19 cellular contexts compared by ENCODE assay signal in the genomic region with DNA sequence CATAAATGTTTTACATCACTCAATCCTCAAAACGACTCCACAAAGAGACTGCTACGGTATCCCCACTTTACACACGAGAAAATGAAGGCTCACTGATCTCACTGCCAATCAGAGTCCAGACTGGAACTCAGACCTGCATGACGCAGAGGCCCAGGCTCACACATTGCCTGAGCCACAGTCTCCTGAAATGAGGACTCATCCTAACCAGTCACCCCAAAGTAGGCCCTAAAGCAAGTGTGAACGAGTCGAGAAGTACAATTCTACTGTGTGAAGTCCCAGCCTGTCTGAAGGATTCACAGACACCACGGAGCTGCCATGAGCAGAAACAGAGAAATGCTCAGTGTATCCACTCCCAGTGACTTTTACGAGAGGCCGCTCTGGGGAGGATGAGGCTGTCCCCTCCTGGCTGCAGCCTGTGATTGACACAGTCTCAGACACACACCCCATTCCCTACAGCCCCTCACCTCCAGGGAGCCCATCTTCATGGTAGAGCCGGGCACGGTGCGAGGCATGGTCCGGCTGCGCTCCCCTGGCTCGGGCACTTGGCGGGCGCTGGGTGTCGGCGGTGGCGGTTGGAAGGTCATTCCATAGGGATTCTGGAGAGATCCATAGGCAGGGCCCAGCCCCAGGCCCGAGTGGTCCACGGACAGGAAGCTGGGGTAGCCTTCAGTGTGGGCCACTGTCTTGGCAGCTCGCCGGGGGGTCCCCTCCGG. TPM values are rescaled to one million over a fixed set of nuclear protein-coding genes. Genes with fewer than 3 reads are reported as not detected.
"Had no signal": no experiment of that assay in that cellular context is flagged by ENCODE, and none has a peak within 500 bp of the region (broad histone marks: within the 10 kb centered on the region; RNA-seq: fewer than 3 reads in every experiment).

No MANE protein-coding gene starts in this region.

- H3K27ac ChIP-seq: colonic mucosa, heart left ventricle, pancreas, suprapubic skin, tibial artery, upper lobe of left lung, vagina had no signal

- H3K4me2 ChIP-seq: smooth muscle cell had no signal

- H3K27me3 ChIP-seq: colonic mucosa, heart left ventricle, pancreas, suprapubic skin, tibial artery, upper lobe of left lung, vagina had no signal

- H3K4me1 ChIP-seq: colonic mucosa, heart left ventricle, pancreas, suprapubic skin, tibial artery, upper lobe of left lung, vagina had no signal

- H3K4me3 ChIP-seq: colonic mucosa, heart left ventricle, mucosa of descending colon, pancreas, smooth muscle cell, suprapubic skin, tibial artery, upper lobe of left lung, vagina had no signal

- ATAC-seq: heart left ventricle; mucosa of descending colon; naive thymus-derived CD8-positive, alpha-beta T cell; pancreas; right cardiac atrium had no signal

- FAIRE-seq: endothelial cell of umbilical vein, frontal cortex, pancreas had no signal

- H3K9me3 ChIP-seq: colonic mucosa, heart left ventricle, mucosa of descending colon, pancreas, suprapubic skin, tibial artery, upper lobe of left lung, vagina had no signal

- DNase-seq: colonic mucosa; dermis blood vessel endothelial cell; effector CD4-positive, alpha-beta T cell; endodermal cell; hippocampal formation; mucosa of descending colon; naive thymus-derived CD8-positive, alpha-beta T cell; pancreas; stimulated activated CD4-positive, alpha-beta T cell treated with anti-CD3 and anti-CD28 coated beads, Interleukin-2, amount 100 ng/mL, for 48 hours; stimulated activated naive CD4-positive, alpha-beta T cell treated with Interleukin-2 at 50 U/mL for 16 hours; tibial artery had no signal

- H3K36me3 ChIP-seq: colonic mucosa, heart left ventricle, pancreas, suprapubic skin, tibial artery, upper lobe of left lung, vagina had no signal

RNA-seq across cellular contexts. Expression of a gene that starts 26.7 kb away (rescaled TPM):
- total RNA-seq: naive thymus-derived CD8-positive, alpha-beta T cell had no signal
